Comparison of ENCODE assay signal across 8 cellular contexts in genomic region chr5:78569441-78569840, GRCh38.
A peak's percentile ranks its signal among the peaks of the same experiment; 100 is the strongest.
DNase-seq lines count a peak whose midpoint lies in the region; ATAC-seq, FAIRE-seq and TF ChIP-seq lines count a peak whose summit lies in the region.

No MANE protein-coding gene starts in this region.

- H2AFZ ChIP-seq in osteoblast (ENCODE audit: low read length), result peak overlapping the region; percentile 58

- DNase-seq in EH (ENCODE audit: low read depth) (peak; percentile 57), NCI-H510A treated with DMSO at 0.1 percent for 48 hours (lab: John Stamatoyannopoulos, UW) (peak; percentile 70), epithelial cell of esophagus (ENCODE audit: low read depth) (peak; percentile 72), osteoblast (ENCODE audit: insufficient read length, low spot score, missing footprints) (no peak), H54 (ENCODE audit: insufficient read length, low spot score) (no peak), endothelial cell (ENCODE audit: low spot score) (no peak), colonic mucosa (no peak)

- H3K27ac ChIP-seq in osteoblast (ENCODE audit: low read depth, low read length) (no peak overlapping the region), colonic mucosa (no peak overlapping the region)

- H3K4me2 ChIP-seq in osteoblast (ENCODE audit: insufficient read depth, low read length), result peak overlapping the region; percentile 10

- no peak for TF ChIP-seq POLR2A in H54 (IDR thresholded peaks at IDR 0.05; ENCODE audit: low read depth, low read length)

- H3K79me2 ChIP-seq in osteoblast (ENCODE audit: insufficient read depth, low read length), result peaks cover 65% of the 10 kb centered on the region

- H3K27ac Mint-ChIP-seq in endothelial cell (ENCODE audit: unreplicated experiment), result no peak overlapping the region

- no peak for FAIRE-seq in H54 (lab: Jason Lieb, UNC)

- no peak overlapping the region for H3K9ac ChIP-seq in colonic mucosa (ENCODE audit: low read depth in 2 of 2, low read length in 2 of 2)

- H3K27me3 Mint-ChIP-seq in endothelial cell (ENCODE audit: unreplicated experiment), result no peaks in the 10 kb centered on the region

- no peak overlapping the region for H3K4me3 ChIP-seq in epithelial cell of esophagus (ENCODE audit: low read length)
- H3K4me3 ChIP-seq in osteoblast (ENCODE audit: insufficient read depth, low read length), result no peak overlapping the region
- H3K4me3 ChIP-seq in colonic mucosa, result no peak overlapping the region

- H3K36me3 ChIP-seq in osteoblast (ENCODE audit: insufficient read depth, low read length) (no peaks in the 10 kb centered on the region), colonic mucosa (no peaks in the 10 kb centered on the region)

- TF ChIP-seq CTCF in epithelial cell of esophagus (IDR thresholded peaks at IDR 0.05; ENCODE audit: insufficient read depth, low read depth, low read length, missing control alignments) (no peak), osteoblast (IDR thresholded peaks at IDR 0.05; ENCODE audit: extremely low read depth, low read depth, low read length) (no peak), endothelial cell (IDR thresholded peaks at IDR 0.05; ENCODE audit: unreplicated experiment) (no peak), colonic mucosa (IDR thresholded peaks at IDR 0.05) (no peak)

- peaks cover 26% of the 10 kb centered on the region for H3K4me1 ChIP-seq in osteoblast (ENCODE audit: insufficient read depth, low read length)
- H3K4me1 ChIP-seq in colonic mucosa, result no peaks in the 10 kb centered on the region

- H3K27me3 ChIP-seq in osteoblast (ENCODE audit: insufficient read depth, low read length) (no peaks in the 10 kb centered on the region), colonic mucosa (no peaks in the 10 kb centered on the region)

- H3K4me1 Mint-ChIP-seq in endothelial cell (ENCODE audit: unreplicated experiment), result peaks cover 42% of the 10 kb centered on the region

- H3K36me3 Mint-ChIP-seq in endothelial cell (ENCODE audit: low read depth, unreplicated experiment), result no peaks in the 10 kb centered on the region

- no peaks in the 10 kb centered on the region for H3K9me3 Mint-ChIP-seq in endothelial cell (ENCODE audit: unreplicated experiment)

- no peaks in the 10 kb centered on the region for H3K9me3 ChIP-seq in osteoblast (ENCODE audit: low read depth, low read length)
- no peaks in the 10 kb centered on the region for H3K9me3 ChIP-seq in colonic mucosa

- intact Hi-C loops in colonic mucosa (cut with DNase I), result no loop called here

- H4K20me1 ChIP-seq in osteoblast (ENCODE audit: insufficient read depth, low read length), result no peaks in the 10 kb centered on the region

- no peak for ATAC-seq in HG03159 (IDR thresholded peaks at IDR 0.05; ENCODE audit: unreplicated experiment)

- no peak overlapping the region for H3K4me3 Mint-ChIP-seq in endothelial cell (ENCODE audit: unreplicated experiment)

Comparison
In these comparisons a context has a peak if more than half of its experiments do, and no peak if none do; other contexts are left out.
1. DNase-seq: peak in EH (single experiment), NCI-H510A treated with DMSO at 0.1 percent for 48 hours (single experiment) and epithelial cell of esophagus (single experiment); none in osteoblast (single experiment), H54 (single experiment), endothelial cell (single experiment) and colonic mucosa (single experiment).